8 cellular contexts compared by ENCODE assay signal in genomic region chr19:54136086-54136863, GRCh38. TPM values are rescaled to one million over a fixed set of nuclear protein-coding genes. Genes with fewer than 3 reads are reported as not detected.
DNase-seq lines count a peak whose midpoint lies in the region; ATAC-seq, FAIRE-seq and TF ChIP-seq lines count a peak whose summit lies in the region.

No MANE protein-coding gene starts in this region.

- POLR2A ChIA-PET in Caco-2 (lab: Charles Lee) = interaction anchor here (0.5 to 2.2 kb wide), 13 partner anchors 12 to 269 kb away, joined by 3 to 58 read pairs (median 7); partner anchors contain the start of genes LENG1, MBOAT7, MYADM and PRPF31

- FAIRE-seq in HTR-8/SVneo (lab: Jason Lieb, UNC) (no peak), astrocyte (lab: Jason Lieb, UNC) (no peak)

- TF ChIP-seq CTCF in Caco-2 (IDR thresholded peaks at IDR 0.05; ENCODE audit: insufficient read depth in 1 of 2, low read depth in 1 of 2, low read length in 1 of 2, severe bottlenecking in 1 of 2, unreplicated experiment in 1 of 2) (no peak), astrocyte (IDR thresholded peaks at IDR 0.05; ENCODE audit: insufficient read depth, low read depth, low read length) (no peak), left lung (IDR thresholded peaks at IDR 0.05) (no peak), type B pancreatic cell (conservative IDR thresholded peaks at IDR 0.05) (no peak)

- peak overlapping the region; percentile 95 for H3K4me2 ChIP-seq in astrocyte (ENCODE audit: low read length)

- CTCF ChIA-PET in Caco-2 (lab: Charles Lee) = interaction anchor here (0.8 to 1.8 kb wide), 11 partner anchors 15 to 343 kb away, joined by 3 to 16 read pairs (median 6); partner anchors contain the start of genes LENG1, MBOAT7, PRKCG and PRPF31

- no peaks in the 10 kb centered on the region for H3K27me3 Mint-ChIP-seq in Caco-2 (ENCODE audit: insufficient read depth, unreplicated experiment)
- no peaks in the 10 kb centered on the region for H3K27me3 Mint-ChIP-seq in astrocyte (ENCODE audit: low read depth, unreplicated experiment)
- peaks cover 5% of the 10 kb centered on the region for H3K27me3 Mint-ChIP-seq in type B pancreatic cell

- H3K36me3 ChIP-seq in Caco-2 (ENCODE audit: control insufficient read depth, insufficient read depth, low read length) (peaks cover 1% of the 10 kb centered on the region; the same call in 1 of the 2 replicates), astrocyte (ENCODE audit: insufficient read depth, low read length) (peaks cover 2% of the 10 kb centered on the region), left lung (peaks cover 0 to 28% of the 10 kb centered on the region in 2 donors)

- H3K36me3 Mint-ChIP-seq in Caco-2 (ENCODE audit: insufficient read depth, unreplicated experiment) = peaks cover 49% of the 10 kb centered on the region
- H3K36me3 Mint-ChIP-seq in astrocyte (ENCODE audit: low read depth, unreplicated experiment) = peaks cover 10% of the 10 kb centered on the region
- H3K36me3 Mint-ChIP-seq in type B pancreatic cell = peaks cover 3% of the 10 kb centered on the region

- H3K27ac Mint-ChIP-seq in Caco-2 (ENCODE audit: unreplicated experiment) (peak overlapping the region; percentile 82), astrocyte (ENCODE audit: unreplicated experiment) (peak overlapping the region; percentile 87), type B pancreatic cell (peak overlapping the region; percentile 89)

- H3K9me3 ChIP-seq in Caco-2 (no peaks in the 10 kb centered on the region), astrocyte (ENCODE audit: insufficient read depth, low read depth, low read length) (no peaks in the 10 kb centered on the region), left lung (no peaks in the 10 kb centered on the region)

- H3K79me2 ChIP-seq in astrocyte (ENCODE audit: insufficient read depth, low read length) = peaks cover 38% of the 10 kb centered on the region

- H3K4me3 ChIP-seq in Caco-2 (ENCODE audit: low read depth, low read length) (peak overlapping the region; percentile 44), astrocyte (ENCODE audit: insufficient read depth, low read depth, low read length) (peak overlapping the region; percentile 68), left lung (peak overlapping the region; percentile 28 to 99)

- intact Hi-C loops in Caco-2 (cut with micrococcal nuclease; ENCODE audit: unreplicated experiment) = loop anchor here (5.0 kb wide), 1 partner anchor 269 kb away; the partner anchor contains the start of gene MYADM
- intact Hi-C loops in left lung (cut with DNase I) = no loop called here

- DNase-seq in Caco-2 (peak in 1 of 2 experiments; percentile 56), HTR-8/SVneo (ENCODE audit: insufficient read length, low spot score) (peak; percentile 41), astrocyte (ENCODE audit: low read depth) (no peak), left lung (peak in 1 of 2 donors; percentile 73), type B pancreatic cell (ENCODE audit: extremely low spot score, unreplicated experiment) (no peak)
- DNase-seq in activated CD4-positive, alpha-beta T cell treated with anti-CD3 and anti-CD28 coated beads for 1 hour = no peak

- peaks cover 29% of the 10 kb centered on the region for H4K20me1 ChIP-seq in astrocyte (ENCODE audit: insufficient read depth, low read length)

- H3K27ac ChIP-seq in astrocyte (ENCODE audit: low read depth, low read length) (peak overlapping the region; percentile 17), left lung (peak overlapping the region in 1 of 2 donors; percentile 92)

- peak overlapping the region; percentile 67 for H2AFZ ChIP-seq in astrocyte (ENCODE audit: low read depth, low read length)

- H3K4me1 Mint-ChIP-seq in Caco-2 (ENCODE audit: low read depth, unreplicated experiment) (peaks cover 14% of the 10 kb centered on the region), astrocyte (ENCODE audit: low read depth, unreplicated experiment) (peaks cover 11% of the 10 kb centered on the region), type B pancreatic cell (ENCODE audit: unreplicated experiment) (peaks cover 16% of the 10 kb centered on the region)

- peak overlapping the region; percentile 74 for H3K9ac ChIP-seq in astrocyte (ENCODE audit: low read length)

- TSS peak; percentile 95 for BruUV-seq in Caco-2 (replicated peaks; lab: Mats Ljungman, UMichigan)

- ATAC-seq in left lung = no peak
- ATAC-seq in HG03025 (IDR thresholded peaks at IDR 0.05; ENCODE audit: low FRiP score, unreplicated experiment) = no peak
- ATAC-seq in HG02763 (IDR thresholded peaks at IDR 0.05; ENCODE audit: unreplicated experiment) = no peak

- no peaks in the 10 kb centered on the region for H3K9me3 Mint-ChIP-seq in Caco-2 (ENCODE audit: unreplicated experiment)
- H3K9me3 Mint-ChIP-seq in astrocyte (ENCODE audit: unreplicated experiment) = no peaks in the 10 kb centered on the region
- no peaks in the 10 kb centered on the region for H3K9me3 Mint-ChIP-seq in type B pancreatic cell

- H3K27me3 ChIP-seq in Caco-2 (replicated peaks; ENCODE audit: control insufficient read depth, insufficient read depth, low read length) (no peaks in the 10 kb centered on the region), astrocyte (ENCODE audit: insufficient read depth, low read length) (no peaks in the 10 kb centered on the region), left lung (no peaks in the 10 kb centered on the region)

- H3K4me3 Mint-ChIP-seq in Caco-2 (ENCODE audit: unreplicated experiment) (peak overlapping the region; percentile 88), astrocyte (ENCODE audit: unreplicated experiment) (peak overlapping the region; percentile 87), type B pancreatic cell (peak overlapping the region; percentile 95)

- H3K4me1 ChIP-seq in Caco-2 (peaks cover 9% of the 10 kb centered on the region), astrocyte (ENCODE audit: insufficient read depth, low read length) (peaks cover 14% of the 10 kb centered on the region), left lung (peaks cover 17 to 47% of the 10 kb centered on the region in 2 donors)

RNA-seq across cellular contexts. Expression of gene CNOT3, which starts 1.3 kb away (rescaled TPM):
- 77.7 and 82.1 TPM in 2 replicates for total RNA-seq in Caco-2 (2022)
- 39.2 and 47.1 TPM in 2 replicates for total RNA-seq in astrocyte
- 10 to 100 TPM; 35.2 to 46.0 TPM for total RNA-seq in left lung
- 55.4 and 72.9 TPM in 2 replicates for total RNA-seq in type B pancreatic cell (ENCODE audit: low replicate concordance)

RNA-seq across cellular contexts. Expression of gene PRPF31, which starts 20.7 kb away (rescaled TPM):
- total RNA-seq in Caco-2 (2022) (95.0 and 99.0 TPM in 2 replicates), astrocyte (62.3 and 67.2 TPM in 2 replicates), left lung (10 to 100 TPM; 46.8 to 49.5 TPM), type B pancreatic cell (ENCODE audit: low replicate concordance) (80.5 and 89.8 TPM in 2 replicates)

RNA-seq across cellular contexts. Expression of gene TFPT, which starts 20.8 kb away (rescaled TPM):
- 23.0 and 26.0 TPM in 2 replicates for total RNA-seq in Caco-2 (2022)
- 21.6 and 25.2 TPM in 2 replicates for total RNA-seq in astrocyte
- 10 to 100 TPM; 17.4 to 18.7 TPM for total RNA-seq in left lung
- 14.1 and 17.0 TPM in 2 replicates for total RNA-seq in type B pancreatic cell (ENCODE audit: low replicate concordance)

RNA-seq across cellular contexts. Expression of gene LENG1, which starts 23.2 kb away (rescaled TPM):
- total RNA-seq in Caco-2 (2022) (6.6 and 6.9 TPM in 2 replicates), astrocyte (4.1 and 4.8 TPM in 2 replicates), left lung (1 to 10 TPM; 5.4 to 6.5 TPM), type B pancreatic cell (ENCODE audit: low replicate concordance) (6.6 and 7.5 TPM in 2 replicates)

RNA-seq across cellular contexts. Expression of gene NDUFA3, which starts 33.6 kb away (rescaled TPM):
- total RNA-seq in Caco-2 (2022) (185 and 196 TPM in 2 replicates), astrocyte (98.0 and 99.2 TPM in 2 replicates), left lung (100 to 1,000 TPM in 1 of 2 donors, 10 to 100 TPM in 1; 81.9 to 126 TPM), type B pancreatic cell (ENCODE audit: low replicate concordance) (140 and 155 TPM in 2 replicates)
